Comparison of ENCODE assay signal across 20 cellular contexts in genomic region chr7:73839743-73840714, GRCh38. TPM values are rescaled to one million over a fixed set of nuclear protein-coding genes. Genes with fewer than 3 reads are reported as not detected.
DNase-seq lines count a peak whose midpoint lies in the region; ATAC-seq and TF ChIP-seq lines count a peak whose summit lies in the region.
"Had no signal": no experiment of that assay in that cellular context is flagged by ENCODE, and none has a peak within 500 bp of the region (broad histone marks: within the 10 kb centered on the region; RNA-seq: fewer than 3 reads in every experiment).

No MANE protein-coding gene starts in this region.

- ATAC-seq in CD4-positive, alpha-beta T cell (ENCODE audit: poor library complexity), result no peak
- ATAC-seq in HG02623 (IDR thresholded peaks at IDR 0.05; ENCODE audit: unreplicated experiment) (no peak), lower lobe of right lung (no peak)
- ATAC-seq: gastrocnemius medialis, psoas muscle had no signal

- no peaks in the 10 kb centered on the region for H3K36me3 Mint-ChIP-seq in CD4-positive, alpha-beta T cell (ENCODE audit: low read depth)
- H3K36me3 Mint-ChIP-seq in mesothelial cell of epicardium, result no peaks in the 10 kb centered on the region
- H3K36me3 Mint-ChIP-seq: IgD-negative memory B cell had no signal

- in situ Hi-C loops in astrocyte of the cerebellum (cut with HindIII; ENCODE audit: low sequenced_read_pairs), result loop anchor here (25.0 kb wide), 1 partner anchor 228 kb away; the partner anchor contains the start of gene MLXIPL

- TF ChIP-seq CTCF in CD4-positive, alpha-beta T cell (IDR thresholded peaks at IDR 0.05), result no peak
- TF ChIP-seq CTCF in GM12875 (IDR thresholded peaks at IDR 0.05; ENCODE audit: borderline replicate concordance, insufficient read depth, low read depth, low read length) (peak; percentile 22; the same call in 1 of the 2 replicates), astrocyte of the cerebellum (IDR thresholded peaks at IDR 0.05; ENCODE audit: low read depth, low read length, missing control alignments) (peak; percentile 15), mesothelial cell of epicardium (IDR thresholded peaks at IDR 0.05; ENCODE audit: unreplicated experiment) (peak; percentile 35), lower lobe of right lung (IDR thresholded peaks at IDR 0.05) (no peak), ascending aorta (IDR thresholded peaks at IDR 0.05) (no peak)

- H3K4me3 ChIP-seq in GM12875 (ENCODE audit: low read depth, low read length) (no peak overlapping the region), astrocyte of the cerebellum (ENCODE audit: low read depth, low read length) (no peak overlapping the region), lower lobe of right lung (no peak overlapping the region), ascending aorta (no peak overlapping the region)
- H3K4me3 ChIP-seq: BLaER1 treated with 17β-estradiol and CSF1 and Interleukin-3, amounts not matched to agents 10 nM and 100 nM; gastrocnemius medialis; psoas muscle had no signal

- no peaks in the 10 kb centered on the region for H3K9me3 Mint-ChIP-seq in CD4-positive, alpha-beta T cell
- no peaks in the 10 kb centered on the region for H3K9me3 Mint-ChIP-seq in mesothelial cell of epicardium
- H3K9me3 Mint-ChIP-seq: IgD-negative memory B cell had no signal

- CTCF ChIA-PET in CD4-positive, alpha-beta T cell (lab: Charles Lee), result interaction anchor here (1.9 kb wide), 1 partner anchor 15 kb away, joined by 5 read pairs; no protein-coding TSS in a partner anchor

- no peaks in the 10 kb centered on the region for H3K27me3 Mint-ChIP-seq in CD4-positive, alpha-beta T cell
- H3K27me3 Mint-ChIP-seq in mesothelial cell of epicardium (ENCODE audit: low read depth), result no peaks in the 10 kb centered on the region
- H3K27me3 Mint-ChIP-seq: IgD-negative memory B cell had no signal

- no peak for DNase-seq in CD4-positive, alpha-beta T cell
- no peak for DNase-seq in astrocyte of the cerebellum (ENCODE audit: low read depth)
- no peak for DNase-seq in mesothelial cell of epicardium (ENCODE audit: low spot score in 2 of 2, unreplicated experiment in 2 of 2)
- DNase-seq in NK-92 (lab: John Stamatoyannopoulos, UW; ENCODE audit: unreplicated experiment), result no peak
- no peak for DNase-seq in lower lobe of right lung
- DNase-seq in ascending aorta (ENCODE audit: low spot score in 2 of 2), result no peak
- DNase-seq: activated CD4-positive, CD25-positive, alpha-beta regulatory T cell; activated naive CD4-positive, alpha-beta T cell treated with anti-CD3 and anti-CD28 coated beads, Interleukin-2, amount 50 U/mL, for 16 hours; central memory CD4-positive, alpha-beta T cell; gastrocnemius medialis; GDM1; GOT3; NCI-H1417; NCI-H446 treated with DMSO at 0.1 percent for 48 hours; OCI-M1; psoas muscle had no signal

- H3K4me3 Mint-ChIP-seq in CD4-positive, alpha-beta T cell, result peak overlapping the region; percentile 51
- peak overlapping the region; percentile 40 for H3K4me3 Mint-ChIP-seq in mesothelial cell of epicardium

- no peaks in the 10 kb centered on the region for H3K36me3 ChIP-seq in lower lobe of right lung
- H3K36me3 ChIP-seq in ascending aorta, result no peaks in the 10 kb centered on the region
- H3K36me3 ChIP-seq: BLaER1 treated with 17β-estradiol and CSF1 and Interleukin-3, amounts not matched to agents 10 nM and 100 nM; gastrocnemius medialis had no signal

- H3K27ac ChIP-seq in CD4-positive, alpha-beta T cell (ENCODE audit: low read depth, low read length), result no peak overlapping the region
- H3K27ac ChIP-seq in lower lobe of right lung (no peak overlapping the region), ascending aorta (no peak overlapping the region)
- H3K27ac ChIP-seq: BLaER1 treated with 17β-estradiol and CSF1 and Interleukin-3, amounts not matched to agents 10 nM and 100 nM; gastrocnemius medialis; psoas muscle had no signal

- peaks cover 14% of the 10 kb centered on the region for H3K4me1 Mint-ChIP-seq in CD4-positive, alpha-beta T cell (ENCODE audit: low read depth)
- H3K4me1 Mint-ChIP-seq in mesothelial cell of epicardium, result peaks cover 20% of the 10 kb centered on the region

- H3K27me3 ChIP-seq in CD4-positive, alpha-beta T cell (ENCODE audit: control insufficient read depth, insufficient read depth, low read length), result no peaks in the 10 kb centered on the region
- H3K27me3 ChIP-seq in lower lobe of right lung (ENCODE audit: low read depth) (no peaks in the 10 kb centered on the region), ascending aorta (no peaks in the 10 kb centered on the region)
- H3K27me3 ChIP-seq: BLaER1 treated with 17β-estradiol and CSF1 and Interleukin-3, amounts not matched to agents 10 nM and 100 nM; gastrocnemius medialis had no signal

- H3K9me3 ChIP-seq in CD4-positive, alpha-beta T cell (ENCODE audit: control insufficient read depth, low read length), result no peaks in the 10 kb centered on the region
- H3K9me3 ChIP-seq in lower lobe of right lung (no peaks in the 10 kb centered on the region), ascending aorta (no peaks in the 10 kb centered on the region)
- H3K9me3 ChIP-seq: BLaER1 treated with 17β-estradiol and CSF1 and Interleukin-3, amounts not matched to agents 10 nM and 100 nM; gastrocnemius medialis; psoas muscle had no signal

- peak overlapping the region; percentile 27 for H3K27ac Mint-ChIP-seq in CD4-positive, alpha-beta T cell
- H3K27ac Mint-ChIP-seq in mesothelial cell of epicardium, result no peak overlapping the region

- H3K4me1 ChIP-seq in lower lobe of right lung (peaks cover 22% of the 10 kb centered on the region), ascending aorta (peaks cover 0 to 5% of the 10 kb centered on the region in 2 donors)

- POLR2A ChIA-PET in CD4-positive, alpha-beta T cell (lab: Charles Lee), result no interaction called here

- intact Hi-C loops in CD4-positive, alpha-beta T cell (cut with DNase I, micrococcal nuclease), result loop anchor here in 1 of 2 experiments (5.0 kb wide), 1 partner anchor 173 kb away; the partner anchor contains the start of gene VPS37D
- intact Hi-C loops in lower lobe of right lung (cut with DNase I) (no loop called here), ascending aorta (cut with DNase I) (no loop called here)

RNA-seq across cellular contexts. Expression of gene METTL27, which starts 2.3 kb away (rescaled TPM):
- total RNA-seq in CD4-positive, alpha-beta T cell, result 1 to 10 TPM; 1.6 to 2.1 TPM
- 7.9 to 11.4 TPM (median 8.7 TPM) in 3 replicates for total RNA-seq in mesothelial cell of epicardium
- 4.0 TPM for total RNA-seq in lower lobe of right lung
- not detected for total RNA-seq in ascending aorta

RNA-seq across cellular contexts. Expression of gene CLDN4, which starts 9.2 kb away (rescaled TPM):
- total RNA-seq in CD4-positive, alpha-beta T cell, result under 1 TPM; 0.05 to 0.14 TPM
- total RNA-seq in mesothelial cell of epicardium (158 to 175 TPM (median 165 TPM) in 3 replicates), lower lobe of right lung (116 TPM), ascending aorta (0.21 TPM)

RNA-seq across cellular contexts. Expression of gene TMEM270, which starts 20.9 kb away (rescaled TPM):
- total RNA-seq in CD4-positive, alpha-beta T cell, result not detected
- total RNA-seq in mesothelial cell of epicardium (not detected in 3 replicates), lower lobe of right lung (not detected), ascending aorta (not detected)
- total RNA-seq: gastrocnemius medialis, psoas muscle had no signal

Comparison
In these comparisons a context has a peak if more than half of its experiments do, and no peak if none do; other contexts are left out.
1. CTCF ChIP-seq: peak in GM12875 (single experiment), astrocyte of the cerebellum (single experiment) and mesothelial cell of epicardium (single experiment); none in CD4-positive, alpha-beta T cell (single experiment), lower lobe of right lung (single experiment) and ascending aorta (0 of 3).
2. RNA of gene CLDN4, which starts 9.2 kb away (total RNA-seq): 158 to 175 TPM in mesothelial cell of epicardium and 116 TPM in lower lobe of right lung (single experiment); 0.21 TPM in ascending aorta (single experiment) and 0.05 to 0.14 TPM in CD4-positive, alpha-beta T cell; every median in the first group is over 10 times any median in the second.